1 cellular context compared by ENCODE assay signal in the genomic region with DNA sequence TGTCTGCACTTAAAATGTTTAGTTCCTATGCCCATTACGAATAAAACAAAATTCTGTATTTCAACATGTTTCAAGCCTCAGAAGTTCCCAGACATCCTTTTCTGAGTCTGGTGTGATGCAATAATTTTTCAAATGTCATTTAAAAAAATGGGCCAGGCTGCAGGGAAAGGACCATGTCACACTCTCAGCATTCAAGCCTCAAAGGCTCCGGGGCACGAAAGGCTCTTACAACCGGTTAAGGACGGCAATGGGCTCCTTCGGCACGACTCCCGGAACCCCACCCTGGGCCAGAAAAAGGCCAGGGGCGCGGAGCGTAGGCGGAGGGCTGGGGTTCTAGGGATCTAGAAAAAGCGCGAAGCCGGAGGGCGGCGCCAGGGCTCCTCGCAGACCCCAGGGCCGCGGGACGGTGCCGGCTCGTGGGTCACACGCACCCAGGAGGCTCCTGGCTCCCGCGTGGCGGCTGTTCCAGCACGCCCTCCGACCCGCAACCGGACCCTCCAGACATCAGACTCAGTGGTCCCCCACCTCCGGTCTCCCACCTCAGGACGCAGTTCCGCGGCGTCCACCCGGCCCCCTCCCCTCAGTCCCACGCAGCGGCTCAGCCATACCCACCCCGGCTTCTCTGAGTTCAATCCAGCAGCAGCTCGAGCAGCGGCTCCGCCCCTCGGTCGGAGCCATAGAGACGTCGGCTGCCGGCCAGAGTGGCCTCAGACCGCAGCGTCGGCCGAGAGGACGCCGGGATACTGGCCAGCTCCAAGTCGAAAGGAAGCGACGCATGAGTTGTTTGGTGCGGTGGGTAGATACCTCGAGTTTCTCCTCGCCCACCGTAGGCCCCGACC.
TF ChIP-seq lines count a peak whose summit lies in the region.

TSS of gene TMEM267 (minus strand) at position 656 of the 839 bp plus-strand sequence. CDS start 29,896 bp downstream, outside the sequence.

TF ChIP-seq in HepG2, 621 proteins besides CTCF, POLR2A, EP300 and RAD21 (continued from another document and continues in another):
- TF ChIP-seq ZBED4 (CRISPR knock-in tag; IDR thresholded peaks at IDR 0.05; ENCODE audit: borderline replicate concordance) (peak; percentile 23; the same call in 1 of the 2 replicates), ZNF275 (CRISPR knock-in tag; IDR thresholded peaks at IDR 0.05; ENCODE audit: borderline replicate concordance) (peak; percentile 53; the same call in 1 of the 2 replicates), JDP2 (CRISPR knock-in tag; IDR thresholded peaks at IDR 0.05; ENCODE audit: borderline replicate concordance) (no peak), CENPT (CRISPR knock-in tag; IDR thresholded peaks at IDR 0.05; ENCODE audit: low read depth) (no peak), ZNF782 (CRISPR knock-in tag; IDR thresholded peaks at IDR 0.05; ENCODE audit: borderline replicate concordance) (0 out of 2 replicates have a peak, but pooled peaks have one; percentile 57), THAP11 (CRISPR knock-in tag; IDR thresholded peaks at IDR 0.05) (peak; percentile 84), KLF13 (CRISPR knock-in tag; IDR thresholded peaks at IDR 0.05) (no peak), SAP130 (CRISPR knock-in tag; IDR thresholded peaks at IDR 0.05; ENCODE audit: low read depth) (peak; percentile 84), PHF21A (CRISPR knock-in tag; IDR thresholded peaks at IDR 0.05) (peak; percentile 55; the same call in 1 of the 2 replicates), XBP1 (CRISPR knock-in tag; IDR thresholded peaks at IDR 0.05) (no peak), SETDB1 (CRISPR knock-in tag; IDR thresholded peaks at IDR 0.05; ENCODE audit: borderline replicate concordance) (no peak), RBM22 (optimal IDR thresholded peaks at IDR 0.05; ENCODE audit: low read length) (peak; percentile 8), ZBTB14 (CRISPR knock-in tag; IDR thresholded peaks at IDR 0.05) (no peak), REPIN1 (CRISPR knock-in tag; IDR thresholded peaks at IDR 0.05; ENCODE audit: borderline replicate concordance, low read depth) (no peak), ZBTB26 (CRISPR knock-in tag; IDR thresholded peaks at IDR 0.05; ENCODE audit: borderline replicate concordance) (peak; percentile 99), ZNF713 (CRISPR knock-in tag; IDR thresholded peaks at IDR 0.05) (no peak), CC2D1A (CRISPR knock-in tag; IDR thresholded peaks at IDR 0.05) (0 out of 2 replicates have a peak, but pooled peaks have one; percentile 17), ZNF362 (CRISPR knock-in tag; IDR thresholded peaks at IDR 0.05; ENCODE audit: borderline replicate concordance) (no peak; the same call in 1 of the 2 replicates), NFE2L1 (CRISPR knock-in tag; IDR thresholded peaks at IDR 0.05; ENCODE audit: borderline replicate concordance) (no peak), NFE2 (CRISPR knock-in tag; IDR thresholded peaks at IDR 0.05) (no peak), NCOA5 (CRISPR knock-in tag; IDR thresholded peaks at IDR 0.05) (no peak), ARHGAP35 (CRISPR knock-in tag; IDR thresholded peaks at IDR 0.05; ENCODE audit: borderline replicate concordance) (no peak)
- TF ChIP-seq, protein P1, sequence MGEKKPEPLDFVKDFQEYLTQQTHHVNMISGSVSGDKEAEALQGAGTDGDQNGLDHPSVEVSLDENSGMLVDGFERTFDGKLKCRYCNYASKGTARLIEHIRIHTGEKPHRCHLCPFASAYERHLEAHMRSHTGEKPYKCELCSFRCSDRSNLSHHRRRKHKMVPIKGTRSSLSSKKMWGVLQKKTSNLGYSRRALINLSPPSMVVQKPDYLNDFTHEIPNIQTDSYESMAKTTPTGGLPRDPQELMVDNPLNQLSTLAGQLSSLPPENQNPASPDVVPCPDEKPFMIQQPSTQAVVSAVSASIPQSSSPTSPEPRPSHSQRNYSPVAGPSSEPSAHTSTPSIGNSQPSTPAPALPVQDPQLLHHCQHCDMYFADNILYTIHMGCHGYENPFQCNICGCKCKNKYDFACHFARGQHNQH (CRISPR knock-in tag; IDR thresholded peaks at IDR 0.05), result peak; percentile 76; the same call in 1 of the 2 replicates
- TF ChIP-seq, protein P2, sequence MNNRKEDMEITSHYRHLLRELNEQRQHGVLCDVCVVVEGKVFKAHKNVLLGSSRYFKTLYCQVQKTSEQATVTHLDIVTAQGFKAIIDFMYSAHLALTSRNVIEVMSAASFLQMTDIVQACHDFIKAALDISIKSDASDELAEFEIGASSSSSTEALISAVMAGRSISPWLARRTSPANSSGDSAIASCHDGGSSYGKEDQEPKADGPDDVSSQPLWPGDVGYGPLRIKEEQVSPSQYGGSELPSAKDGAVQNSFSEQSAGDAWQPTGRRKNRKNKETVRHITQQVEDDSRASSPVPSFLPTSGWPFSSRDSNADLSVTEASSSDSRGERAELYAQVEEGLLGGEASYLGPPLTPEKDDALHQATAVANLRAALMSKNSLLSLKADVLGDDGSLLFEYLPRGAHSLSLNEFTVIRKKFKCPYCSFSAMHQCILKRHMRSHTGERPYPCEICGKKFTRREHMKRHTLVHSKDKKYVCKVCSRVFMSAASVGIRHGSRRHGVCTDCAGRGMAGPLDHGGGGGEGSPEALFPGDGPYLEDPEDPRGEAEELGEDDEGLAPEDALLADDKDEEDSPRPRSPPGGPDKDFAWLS (CRISPR knock-in tag; IDR thresholded peaks at IDR 0.05; ENCODE audit: borderline replicate concordance), result 0 out of 2 replicates have a peak, but pooled peaks have one; percentile 55
- TF ChIP-seq, protein P3, sequence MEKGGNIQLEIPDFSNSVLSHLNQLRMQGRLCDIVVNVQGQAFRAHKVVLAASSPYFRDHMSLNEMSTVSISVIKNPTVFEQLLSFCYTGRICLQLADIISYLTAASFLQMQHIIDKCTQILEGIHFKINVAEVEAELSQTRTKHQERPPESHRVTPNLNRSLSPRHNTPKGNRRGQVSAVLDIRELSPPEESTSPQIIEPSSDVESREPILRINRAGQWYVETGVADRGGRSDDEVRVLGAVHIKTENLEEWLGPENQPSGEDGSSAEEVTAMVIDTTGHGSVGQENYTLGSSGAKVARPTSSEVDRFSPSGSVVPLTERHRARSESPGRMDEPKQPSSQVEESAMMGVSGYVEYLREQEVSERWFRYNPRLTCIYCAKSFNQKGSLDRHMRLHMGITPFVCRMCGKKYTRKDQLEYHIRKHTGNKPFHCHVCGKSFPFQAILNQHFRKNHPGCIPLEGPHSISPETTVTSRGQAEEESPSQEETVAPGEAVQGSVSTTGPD (CRISPR knock-in tag; IDR thresholded peaks at IDR 0.05), result peak; percentile 53; the same call in 1 of the 2 replicates
- TF ChIP-seq, protein P4, sequence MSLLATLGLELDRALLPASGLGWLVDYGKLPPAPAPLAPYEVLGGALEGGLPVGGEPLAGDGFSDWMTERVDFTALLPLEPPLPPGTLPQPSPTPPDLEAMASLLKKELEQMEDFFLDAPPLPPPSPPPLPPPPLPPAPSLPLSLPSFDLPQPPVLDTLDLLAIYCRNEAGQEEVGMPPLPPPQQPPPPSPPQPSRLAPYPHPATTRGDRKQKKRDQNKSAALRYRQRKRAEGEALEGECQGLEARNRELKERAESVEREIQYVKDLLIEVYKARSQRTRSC (CRISPR knock-in tag; IDR thresholded peaks at IDR 0.05; ENCODE audit: low read depth), result no peak
- TF ChIP-seq, protein P5, sequence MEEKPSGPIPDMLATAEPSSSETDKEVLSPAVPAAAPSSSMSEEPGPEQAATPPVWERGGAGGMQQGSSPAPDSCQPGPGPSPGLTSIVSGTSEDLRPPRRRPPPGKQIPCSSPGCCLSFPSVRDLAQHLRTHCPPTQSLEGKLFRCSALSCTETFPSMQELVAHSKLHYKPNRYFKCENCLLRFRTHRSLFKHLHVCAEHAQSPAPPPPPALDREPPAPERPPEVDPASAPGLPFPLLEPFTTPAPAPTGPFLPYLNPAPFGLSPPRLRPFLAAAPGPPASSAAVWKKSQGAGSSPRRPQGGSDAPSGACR (CRISPR knock-in tag; IDR thresholded peaks at IDR 0.05), result 0 out of 2 replicates have a peak, but pooled peaks have one; percentile 2
- TF ChIP-seq, protein P6, sequence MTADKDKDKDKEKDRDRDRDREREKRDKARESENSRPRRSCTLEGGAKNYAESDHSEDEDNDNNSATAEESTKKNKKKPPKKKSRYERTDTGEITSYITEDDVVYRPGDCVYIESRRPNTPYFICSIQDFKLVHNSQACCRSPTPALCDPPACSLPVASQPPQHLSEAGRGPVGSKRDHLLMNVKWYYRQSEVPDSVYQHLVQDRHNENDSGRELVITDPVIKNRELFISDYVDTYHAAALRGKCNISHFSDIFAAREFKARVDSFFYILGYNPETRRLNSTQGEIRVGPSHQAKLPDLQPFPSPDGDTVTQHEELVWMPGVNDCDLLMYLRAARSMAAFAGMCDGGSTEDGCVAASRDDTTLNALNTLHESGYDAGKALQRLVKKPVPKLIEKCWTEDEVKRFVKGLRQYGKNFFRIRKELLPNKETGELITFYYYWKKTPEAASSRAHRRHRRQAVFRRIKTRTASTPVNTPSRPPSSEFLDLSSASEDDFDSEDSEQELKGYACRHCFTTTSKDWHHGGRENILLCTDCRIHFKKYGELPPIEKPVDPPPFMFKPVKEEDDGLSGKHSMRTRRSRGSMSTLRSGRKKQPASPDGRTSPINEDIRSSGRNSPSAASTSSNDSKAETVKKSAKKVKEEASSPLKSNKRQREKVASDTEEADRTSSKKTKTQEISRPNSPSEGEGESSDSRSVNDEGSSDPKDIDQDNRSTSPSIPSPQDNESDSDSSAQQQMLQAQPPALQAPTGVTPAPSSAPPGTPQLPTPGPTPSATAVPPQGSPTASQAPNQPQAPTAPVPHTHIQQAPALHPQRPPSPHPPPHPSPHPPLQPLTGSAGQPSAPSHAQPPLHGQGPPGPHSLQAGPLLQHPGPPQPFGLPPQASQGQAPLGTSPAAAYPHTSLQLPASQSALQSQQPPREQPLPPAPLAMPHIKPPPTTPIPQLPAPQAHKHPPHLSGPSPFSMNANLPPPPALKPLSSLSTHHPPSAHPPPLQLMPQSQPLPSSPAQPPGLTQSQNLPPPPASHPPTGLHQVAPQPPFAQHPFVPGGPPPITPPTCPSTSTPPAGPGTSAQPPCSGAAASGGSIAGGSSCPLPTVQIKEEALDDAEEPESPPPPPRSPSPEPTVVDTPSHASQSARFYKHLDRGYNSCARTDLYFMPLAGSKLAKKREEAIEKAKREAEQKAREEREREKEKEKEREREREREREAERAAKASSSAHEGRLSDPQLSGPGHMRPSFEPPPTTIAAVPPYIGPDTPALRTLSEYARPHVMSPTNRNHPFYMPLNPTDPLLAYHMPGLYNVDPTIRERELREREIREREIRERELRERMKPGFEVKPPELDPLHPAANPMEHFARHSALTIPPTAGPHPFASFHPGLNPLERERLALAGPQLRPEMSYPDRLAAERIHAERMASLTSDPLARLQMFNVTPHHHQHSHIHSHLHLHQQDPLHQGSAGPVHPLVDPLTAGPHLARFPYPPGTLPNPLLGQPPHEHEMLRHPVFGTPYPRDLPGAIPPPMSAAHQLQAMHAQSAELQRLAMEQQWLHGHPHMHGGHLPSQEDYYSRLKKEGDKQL (CRISPR knock-in tag; IDR thresholded peaks at IDR 0.05; ENCODE audit: low read depth), result no peak
